Comparison of ENCODE assay signal across 7 cellular contexts in genomic region chr13:45417790-45418534, GRCh38.
DNase-seq lines count a peak whose midpoint lies in the region; ATAC-seq and TF ChIP-seq lines count a peak whose summit lies in the region.

SLC25A30 (minus strand) TSS chr13:45418373; CDS start chr13:45411425, 6,948 bp downstream.

- ATAC-seq in GM18505 (IDR thresholded peaks at IDR 0.05; ENCODE audit: unreplicated experiment): peak; percentile 89
- peak; percentile 94 for ATAC-seq in HG02885 (IDR thresholded peaks at IDR 0.05; ENCODE audit: poor library complexity, unreplicated experiment)

- peak; percentile 79 to 85 for DNase-seq in NCI-H1930 (lab: John Stamatoyannopoulos, UW)
- peak; percentile 53 for DNase-seq in T1000 (lab: John Stamatoyannopoulos, UW)
- DNase-seq in astrocyte of the spinal cord (ENCODE audit: low read depth, low spot score): peak; percentile 93
- peak; percentile 66 to 84 for DNase-seq in hippocampal formation (lab: John Stamatoyannopoulos, UW)
- peak; percentile 63 for DNase-seq in retinal pigment epithelial cell (ENCODE audit: low read depth)

- in situ Hi-C loops in astrocyte of the spinal cord (cut with HindIII; ENCODE audit: low sequenced_read_pairs): no loop called here

- TF ChIP-seq POLR2A in GM18505 (IDR thresholded peaks at IDR 0.05; ENCODE audit: borderline replicate concordance, extremely low read depth, insufficient read depth, insufficient read length): peak; percentile 66

- no peak for TF ChIP-seq CTCF in astrocyte of the spinal cord (IDR thresholded peaks at IDR 0.05; ENCODE audit: low read depth, low read length)
- no peak for TF ChIP-seq CTCF in retinal pigment epithelial cell (conservative IDR thresholded peaks at IDR 0.05; ENCODE audit: low read depth, low read length)

- peak within 1 kb of the TSS; percentile 75 for H3K4me3 ChIP-seq in astrocyte of the spinal cord (ENCODE audit: low read depth, low read length)
- H3K4me3 ChIP-seq in retinal pigment epithelial cell (ENCODE audit: low read length): peak within 1 kb of the TSS; percentile 81

Comparison
In these comparisons a context has a peak if more than half of its experiments do, and no peak if none do; other contexts are left out.
1. Peak in every context shown above with its lines: DNase-seq, ATAC-seq and H3K4me3 ChIP-seq.